Comparison of ENCODE assay signal across 8 cellular contexts in genomic region chr1:177355575-177355974, GRCh38.
DNase-seq lines count a peak whose midpoint lies in the region; ATAC-seq and TF ChIP-seq lines count a peak whose summit lies in the region.

No MANE protein-coding gene starts in this region.

- H3K9me3 ChIP-seq in effector memory CD4-positive, alpha-beta T cell (ENCODE audit: control insufficient read depth, low read length): no peaks in the 10 kb centered on the region

- ATAC-seq in GM21717 (IDR thresholded peaks at IDR 0.05; ENCODE audit: unreplicated experiment): peak; percentile 68
- no peak for ATAC-seq in GM19328 (IDR thresholded peaks at IDR 0.05; ENCODE audit: unreplicated experiment)
- no peak for ATAC-seq in HG02610 (IDR thresholded peaks at IDR 0.05; ENCODE audit: unreplicated experiment)

- H3K27ac ChIP-seq in effector memory CD4-positive, alpha-beta T cell (ENCODE audit: insufficient read depth, low read length, poor library complexity, severe bottlenecking): no peak overlapping the region

- DNase-seq in AG09309 (ENCODE audit: low read depth) (no peak), SKM-1 treated with dmso at 0.1 percent for 144 hours (lab: John Stamatoyannopoulos, UW; ENCODE audit: unreplicated experiment) (peak; percentile 35), kidney epithelial cell (ENCODE audit: low read depth) (no peak), NCI-H1436 treated with DMSO at 0.1 percent for 48 hours (lab: John Stamatoyannopoulos, UW) (no peak)
- DNase-seq in effector memory CD4-positive, alpha-beta T cell: no peak

- peak; percentile 66 for TF ChIP-seq CTCF in AG09309 (IDR thresholded peaks at IDR 0.05; ENCODE audit: control insufficient read depth, insufficient read depth, low read depth, low read length, missing control alignments)
- peak; percentile 51 for TF ChIP-seq CTCF in kidney epithelial cell (IDR thresholded peaks at IDR 0.05; ENCODE audit: insufficient read depth, low read length, poor library complexity, severe bottlenecking)

- H3K4me3 ChIP-seq in AG09309 (ENCODE audit: control insufficient read depth, low read depth, low read length): no peak overlapping the region
- H3K4me3 ChIP-seq in kidney epithelial cell (ENCODE audit: low read depth, low read length): no peak overlapping the region
- no peak overlapping the region for H3K4me3 ChIP-seq in effector memory CD4-positive, alpha-beta T cell (ENCODE audit: insufficient read depth, low read depth, low read length, poor library complexity, severe bottlenecking)

- no peaks in the 10 kb centered on the region for H3K36me3 ChIP-seq in kidney epithelial cell (ENCODE audit: control insufficient read depth, insufficient read depth, low read length)
- no peaks in the 10 kb centered on the region for H3K36me3 ChIP-seq in effector memory CD4-positive, alpha-beta T cell (ENCODE audit: control insufficient read depth, insufficient read depth, low read length)

- no peaks in the 10 kb centered on the region for H3K4me1 ChIP-seq in effector memory CD4-positive, alpha-beta T cell (ENCODE audit: control insufficient read depth, insufficient read depth, low read length, poor library complexity, severe bottlenecking)

- peaks cover 3% of the 10 kb centered on the region for H3K27me3 ChIP-seq in kidney epithelial cell (ENCODE audit: control insufficient read depth, insufficient read depth, low read length)
- no peaks in the 10 kb centered on the region for H3K27me3 ChIP-seq in effector memory CD4-positive, alpha-beta T cell (replicated peaks; ENCODE audit: control insufficient read depth, insufficient read depth, low read length, poor library complexity, severe bottlenecking)
